Comparison of ENCODE assay signal across 13 cellular contexts in the genomic region with DNA sequence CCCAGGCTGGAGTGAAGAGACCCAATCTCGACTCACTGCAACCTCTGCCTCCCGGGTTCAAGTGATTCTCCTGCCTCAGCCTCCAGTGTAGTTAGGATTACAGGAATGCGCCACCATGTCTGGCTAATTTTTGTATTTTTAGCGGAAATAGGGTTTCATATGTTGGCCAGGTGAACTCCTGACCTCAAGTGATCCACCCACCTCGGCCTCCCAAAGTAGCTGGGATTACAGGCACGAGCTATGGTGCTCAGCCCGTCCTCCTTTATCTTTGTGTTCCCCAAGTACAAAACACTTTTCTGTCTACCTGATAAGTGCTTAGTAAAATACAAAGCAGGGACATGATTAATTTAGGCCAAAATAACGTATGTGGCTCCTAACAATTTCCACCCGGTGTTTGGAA.
A peak's percentile ranks its signal among the peaks of the same experiment; 100 is the strongest.
DNase-seq lines count a peak whose midpoint lies in the region; ATAC-seq and TF ChIP-seq lines count a peak whose summit lies in the region.
"Had no signal": no experiment of that assay in that cellular context is flagged by ENCODE, and none has a peak within 500 bp of the region (broad histone marks: within the 10 kb centered on the region; RNA-seq: fewer than 3 reads in every experiment).

No MANE protein-coding gene starts in this region.

- H3K4me3 ChIP-seq in Caco-2 (ENCODE audit: low read depth, low read length) (no peak overlapping the region), mammary epithelial cell (replicated peaks in 1 of 3; ENCODE audit: insufficient read depth in 1 of 3, low read depth in 2 of 3, low read length in 3 of 3) (no peak overlapping the region)
- H3K4me3 ChIP-seq: cardiac muscle cell, thyroid gland had no signal

- no peaks in the 10 kb centered on the region for H3K9me3 Mint-ChIP-seq in Caco-2 (ENCODE audit: unreplicated experiment)
- no peaks in the 10 kb centered on the region for H3K9me3 Mint-ChIP-seq in osteocyte (ENCODE audit: unreplicated experiment)

- H3K36me3 ChIP-seq in Caco-2 (ENCODE audit: control insufficient read depth, insufficient read depth, low read length) (no peaks in the 10 kb centered on the region; the same call in 1 of the 2 replicates), mammary epithelial cell (ENCODE audit: insufficient read depth, low read length) (no peaks in the 10 kb centered on the region)
- H3K36me3 ChIP-seq: cardiac muscle cell, thyroid gland had no signal

- peak overlapping the region; percentile 19 for H3K4me3 Mint-ChIP-seq in Caco-2 (ENCODE audit: unreplicated experiment)
- H3K4me3 Mint-ChIP-seq in osteocyte (ENCODE audit: unreplicated experiment) = peak overlapping the region; percentile 64

- in situ Hi-C loops in mammary epithelial cell (cut with MboI; ENCODE audit: low sequenced_read_pairs in 2 of 2) = no loop called here

- H3K9me3 ChIP-seq in Caco-2 (peaks cover 11% of the 10 kb centered on the region; the same call in 1 of the 2 replicates), mammary epithelial cell (replicated peaks; ENCODE audit: insufficient read depth, low read length) (no peaks in the 10 kb centered on the region)
- H3K9me3 ChIP-seq: thyroid gland had no signal

- H3K27ac ChIP-seq in mammary epithelial cell (ENCODE audit: insufficient read depth, low read depth, low read length) = peak overlapping the region; percentile 52
- H3K27ac ChIP-seq: cardiac muscle cell, parathyroid adenoma, thyroid gland had no signal

- H3K27me3 Mint-ChIP-seq in Caco-2 (ENCODE audit: insufficient read depth, unreplicated experiment) = no peaks in the 10 kb centered on the region
- H3K27me3 Mint-ChIP-seq in osteocyte (ENCODE audit: unreplicated experiment) = no peaks in the 10 kb centered on the region

- intact Hi-C loops in Caco-2 (cut with micrococcal nuclease; ENCODE audit: unreplicated experiment) = no loop called here
- intact Hi-C loops in mammary epithelial cell (cut with micrococcal nuclease) = no loop called here
- intact Hi-C loops in left colon (cut with DNase I, micrococcal nuclease) = no loop called here

- TF ChIP-seq CTCF in Caco-2 (IDR thresholded peaks at IDR 0.05; ENCODE audit: insufficient read depth in 1 of 2, low read depth in 1 of 2, low read length in 1 of 2, severe bottlenecking in 1 of 2, unreplicated experiment in 1 of 2) = no peak
- no peak for TF ChIP-seq CTCF in mammary epithelial cell (conservative IDR thresholded peaks at IDR 0.05 in 1 of 2, IDR thresholded peaks at IDR 0.05 in 1 of 2; ENCODE audit: extremely low read depth in 1 of 2, insufficient read depth in 1 of 2, low read depth in 1 of 2, low read length in 2 of 2)
- TF ChIP-seq CTCF in osteocyte (IDR thresholded peaks at IDR 0.05) = no peak

- WGBS in mammary epithelial cell (ENCODE audit: low coverage, missing lambda C conversion rate) = 91% methylated on average over 9 of the region's 9 CpGs

- dilution Hi-C loops in mammary epithelial cell (cut with HindIII; ENCODE audit: low sequenced_read_pairs) = no loop called here

- BruUV-seq in Caco-2 (replicated peaks; lab: Mats Ljungman, UMichigan) (no TSS peak), mammary epithelial cell (replicated peaks; lab: Mats Ljungman, UMichigan) (no TSS peak)

- H3K79me2 ChIP-seq in mammary epithelial cell (ENCODE audit: insufficient read depth, low read length) = no peaks in the 10 kb centered on the region
- H3K79me2 ChIP-seq: parathyroid adenoma had no signal

- DNase-seq in Caco-2 (no peak), OCI-M1 (lab: John Stamatoyannopoulos, UW) (peak; percentile 52), mammary epithelial cell (no peak), osteocyte (ENCODE audit: extremely low spot score, unreplicated experiment) (no peak), kidney tubule cell (ENCODE audit: low spot score) (no peak), left colon (no peak), NCI-H2107 (lab: John Stamatoyannopoulos, UW) (no peak), T-helper 9 cell (no peak)
- DNase-seq: COR-L47, NCI-H1048, thyroid gland had no signal

- H3K4me2 ChIP-seq in mammary epithelial cell (ENCODE audit: insufficient read depth, low read depth, low read length) = peak overlapping the region; percentile 67

- CTCF ChIA-PET in Caco-2 (lab: Charles Lee) (no interaction called here), mammary epithelial cell (lab: Charles Lee; ENCODE audit: low non-redundant PET) (no interaction called here)

- POLR2A ChIA-PET in Caco-2 (lab: Charles Lee) = no interaction called here

- H3K27ac Mint-ChIP-seq in Caco-2 (ENCODE audit: unreplicated experiment) (peak overlapping the region; percentile 19), osteocyte (ENCODE audit: unreplicated experiment) (peak overlapping the region; percentile 95)

- H3K27me3 ChIP-seq in Caco-2 (replicated peaks; ENCODE audit: control insufficient read depth, insufficient read depth, low read length) (no peaks in the 10 kb centered on the region), mammary epithelial cell (ENCODE audit: insufficient read depth, low read length) (no peaks in the 10 kb centered on the region)
- H3K27me3 ChIP-seq: cardiac muscle cell, thyroid gland had no signal

- H3K9ac ChIP-seq in mammary epithelial cell (ENCODE audit: insufficient read depth, low read length) = no peak overlapping the region
- H3K9ac ChIP-seq: parathyroid adenoma had no signal

- H4K20me1 ChIP-seq in mammary epithelial cell (ENCODE audit: insufficient read depth, low read length) = no peaks in the 10 kb centered on the region

- peaks cover 38% of the 10 kb centered on the region for H3K36me3 Mint-ChIP-seq in Caco-2 (ENCODE audit: insufficient read depth, unreplicated experiment)
- peaks cover 6% of the 10 kb centered on the region for H3K36me3 Mint-ChIP-seq in osteocyte (ENCODE audit: unreplicated experiment)

- no peak for ATAC-seq in left colon

- H3K4me1 Mint-ChIP-seq in Caco-2 (ENCODE audit: low read depth, unreplicated experiment) (peaks cover 14% of the 10 kb centered on the region), osteocyte (ENCODE audit: unreplicated experiment) (peaks cover 43% of the 10 kb centered on the region)

- H3K4me1 ChIP-seq in Caco-2 (peaks cover 32% of the 10 kb centered on the region), mammary epithelial cell (ENCODE audit: insufficient read depth, low read length) (peaks cover 38% of the 10 kb centered on the region)

- H2AFZ ChIP-seq in mammary epithelial cell (ENCODE audit: low read depth, low read length) = no peak overlapping the region
- H2AFZ ChIP-seq: parathyroid adenoma had no signal
